In genomic region chr3:138834359-138835176, GRCh38 we compare ENCODE assay signal across 1 cellular context.
A peak's percentile ranks its signal among the peaks of the same experiment; 100 is the strongest.
TF ChIP-seq lines count a peak whose summit lies in the region.

Gene PIK3CB, minus strand, starts transcription at chr3:138834928. Its CDS starts 75,585 bp downstream, at chr3:138759343.

TF ChIP-seq in HepG2, 621 proteins besides CTCF, POLR2A, EP300 and RAD21 (continued from another document and continues in another):
- TF ChIP-seq TERF1 (CRISPR knock-in tag; IDR thresholded peaks at IDR 0.05) (0 out of 2 replicates have a peak, but pooled peaks have one; percentile 39), TIGD3 (CRISPR knock-in tag; IDR thresholded peaks at IDR 0.05; ENCODE audit: borderline replicate concordance) (no peak), ARNTL (CRISPR knock-in tag; IDR thresholded peaks at IDR 0.05) (peak; percentile 44; the same call in 1 of the 2 replicates), SMYD3 (CRISPR knock-in tag; IDR thresholded peaks at IDR 0.05) (no peak), ZNF792 (CRISPR knock-in tag; IDR thresholded peaks at IDR 0.05) (0 out of 2 replicates have a peak, but pooled peaks have one; percentile 47), CREB3 (CRISPR knock-in tag; IDR thresholded peaks at IDR 0.05) (peak; percentile 92; the same call in 1 of the 2 replicates), ZNF556 (CRISPR knock-in tag; IDR thresholded peaks at IDR 0.05; ENCODE audit: borderline replicate concordance) (no peak), MLX (CRISPR knock-in tag; IDR thresholded peaks at IDR 0.05) (no peak), ZNF18 (CRISPR knock-in tag; IDR thresholded peaks at IDR 0.05; ENCODE audit: insufficient replicate concordance) (no peak), ZNF431 (CRISPR knock-in tag; IDR thresholded peaks at IDR 0.05; ENCODE audit: borderline replicate concordance, low read depth) (no peak; the same call in 1 of the 2 replicates), GTF3A (CRISPR knock-in tag; conservative IDR thresholded peaks at IDR 0.05) (no peak), ZNF790 (CRISPR knock-in tag; IDR thresholded peaks at IDR 0.05; ENCODE audit: borderline replicate concordance) (no peak), WIZ (CRISPR knock-in tag; IDR thresholded peaks at IDR 0.05) (no peak), STAG1 (CRISPR knock-in tag; IDR thresholded peaks at IDR 0.05) (peak; percentile 67), ZNF17 (CRISPR knock-in tag; IDR thresholded peaks at IDR 0.05) (no peak), HBP1 (CRISPR knock-in tag; IDR thresholded peaks at IDR 0.05; ENCODE audit: low read depth) (peak; percentile 54; the same call in 1 of the 2 replicates), GPBP1L1 (CRISPR knock-in tag; IDR thresholded peaks at IDR 0.05) (no peak), ZBTB2 (CRISPR knock-in tag; IDR thresholded peaks at IDR 0.05; ENCODE audit: low read depth) (peak; percentile 78; the same call in 1 of the 2 replicates), SNAPC5 (CRISPR knock-in tag; IDR thresholded peaks at IDR 0.05; ENCODE audit: borderline replicate concordance) (no peak), BCLAF1 (IDR thresholded peaks at IDR 0.05) (no peak), NFE2L1 (CRISPR knock-in tag; IDR thresholded peaks at IDR 0.05; ENCODE audit: borderline replicate concordance) (no peak), ZNF780A (CRISPR knock-in tag; IDR thresholded peaks at IDR 0.05) (no peak), DBP (CRISPR knock-in tag; IDR thresholded peaks at IDR 0.05; ENCODE audit: not compliant biosample characterization) (no peak), ARNT (IDR thresholded peaks at IDR 0.05) (no peak), GMEB2 (CRISPR knock-in tag; IDR thresholded peaks at IDR 0.05; ENCODE audit: low read depth) (no peak), NR2F1 (CRISPR knock-in tag; IDR thresholded peaks at IDR 0.05) (no peak), PAX8 (CRISPR knock-in tag; IDR thresholded peaks at IDR 0.05; ENCODE audit: borderline replicate concordance) (no peak; the same call in 1 of the 2 replicates), MAFF (IDR thresholded peaks at IDR 0.05; ENCODE audit: low read depth, low read length) (no peak), JUN (CRISPR knock-in tag; IDR thresholded peaks at IDR 0.05) (no peak), CSRNP1 (CRISPR knock-in tag; IDR thresholded peaks at IDR 0.05) (no peak), ARID2 (CRISPR knock-in tag; IDR thresholded peaks at IDR 0.05; ENCODE audit: borderline replicate concordance) (no peak), ZSCAN20 (CRISPR knock-in tag; IDR thresholded peaks at IDR 0.05; ENCODE audit: borderline replicate concordance) (peak; percentile 72), LCORL (IDR thresholded peaks at IDR 0.05) (no peak), LCORL (CRISPR knock-in tag; IDR thresholded peaks at IDR 0.05) (0 out of 2 replicates have a peak, but pooled peaks have one; percentile 63), MYC (CRISPR knock-in tag; IDR thresholded peaks at IDR 0.05; ENCODE audit: borderline replicate concordance) (peak; percentile 70), RELA (CRISPR knock-in tag; IDR thresholded peaks at IDR 0.05) (0 out of 2 replicates have a peak, but pooled peaks have one; percentile 15), KDM6A (CRISPR knock-in tag; IDR thresholded peaks at IDR 0.05; ENCODE audit: low read depth) (no peak), SMARCC2 (IDR thresholded peaks at IDR 0.05) (no peak), ZUFSP (CRISPR knock-in tag; IDR thresholded peaks at IDR 0.05; ENCODE audit: borderline replicate concordance) (no peak), ZNF564 (CRISPR knock-in tag; IDR thresholded peaks at IDR 0.05) (peak; percentile 57; the same call in 1 of the 2 replicates), ZNF30 (CRISPR knock-in tag; IDR thresholded peaks at IDR 0.05) (no peak), ZFP82 (CRISPR knock-in tag; IDR thresholded peaks at IDR 0.05; ENCODE audit: borderline replicate concordance) (0 out of 2 replicates have a peak, but pooled peaks have one; percentile 21)
